8 cellular contexts compared by ENCODE assay signal in genomic region chr10:92594194-92594593, GRCh38. TPM values are rescaled to one million over a fixed set of nuclear protein-coding genes. Genes with fewer than 3 reads are reported as not detected.
DNase-seq lines count a peak whose midpoint lies in the region; ATAC-seq and TF ChIP-seq lines count a peak whose summit lies in the region.

No MANE protein-coding gene starts in this region.

- peaks cover 7% of the 10 kb centered on the region for H3K36me3 Mint-ChIP-seq in CD4-positive, alpha-beta T cell (ENCODE audit: low read depth)
- no peaks in the 10 kb centered on the region for H3K36me3 Mint-ChIP-seq in activated naive CD8-positive, alpha-beta T cell
- H3K36me3 Mint-ChIP-seq in memory B cell = no peaks in the 10 kb centered on the region

- no peak overlapping the region for H2AFZ ChIP-seq in IMR-90 (replicated peaks; ENCODE audit: low read length, poor library complexity)

- peak overlapping the region; percentile 24 for H2BK5ac ChIP-seq in IMR-90 (ENCODE audit: low read depth, low read length, poor library complexity, severe bottlenecking)

- dilution Hi-C loops in IMR-90 (cut with HindIII; ENCODE audit: low sequenced_read_pairs, unreplicated experiment) = no loop called here

- no peak overlapping the region for H4K8ac ChIP-seq in IMR-90 (ENCODE audit: low read depth in 2 of 2, low read length in 2 of 2)

- H3K27ac ChIP-seq in CD4-positive, alpha-beta T cell (ENCODE audit: low read depth, low read length) = no peak overlapping the region
- no peak overlapping the region for H3K27ac ChIP-seq in IMR-90 (ENCODE audit: insufficient read depth, low read length)

- peak overlapping the region; percentile 84; the same call in 1 of the 2 replicates for H3K4me2 ChIP-seq in IMR-90 (ENCODE audit: low read depth, low read length)

- peak overlapping the region; percentile 99 for H3K27ac Mint-ChIP-seq in CD4-positive, alpha-beta T cell
- no peak overlapping the region for H3K27ac Mint-ChIP-seq in activated naive CD8-positive, alpha-beta T cell
- no peak overlapping the region for H3K27ac Mint-ChIP-seq in memory B cell

- no peak overlapping the region for H4K5ac ChIP-seq in IMR-90 (ENCODE audit: low read depth, low read length)

- POLR2A ChIA-PET in CD4-positive, alpha-beta T cell (lab: Charles Lee) = no interaction called here
- POLR2A ChIA-PET in IMR-90 (lab: Charles Lee; ENCODE audit: unreplicated experiment) = no interaction called here

- H3K27me3 Mint-ChIP-seq in CD4-positive, alpha-beta T cell = no peaks in the 10 kb centered on the region
- H3K27me3 Mint-ChIP-seq in activated naive CD8-positive, alpha-beta T cell = peaks cover 4% of the 10 kb centered on the region
- H3K27me3 Mint-ChIP-seq in memory B cell = no peaks in the 10 kb centered on the region

- intact Hi-C loops in CD4-positive, alpha-beta T cell (cut with DNase I, micrococcal nuclease) = loop anchor here (5.0 to 10.0 kb wide), 5 partner anchors 253 to 1771 kb away; partner anchors contain the start of genes CEP55 (in 1 of the 2), EXOC6 (in 1 of the 2), FRA10AC1 (in 1 of the 2) and NOC3L (in 1 of the 2)
- intact Hi-C loops in IMR-90 (cut with micrococcal nuclease) = loop anchor here (5.0 kb wide), 1 partner anchor 238 kb away; no protein-coding TSS in a partner anchor

- H3K4me3 Mint-ChIP-seq in CD4-positive, alpha-beta T cell = peak overlapping the region; percentile 99
- H3K4me3 Mint-ChIP-seq in activated naive CD8-positive, alpha-beta T cell = peak overlapping the region; percentile 94
- H3K4me3 Mint-ChIP-seq in memory B cell = peak overlapping the region; percentile 73

- H3K14ac ChIP-seq in IMR-90 (replicated peaks; ENCODE audit: low read depth, low read length) = no peak overlapping the region

- H3K79me1 ChIP-seq in IMR-90 (ENCODE audit: low read depth in 1 of 2, low read length in 2 of 2) = peaks cover 0 to 15% of the 10 kb centered on the region in 2 experiments; a peak in 1 of 4 replicates

- no peak overlapping the region for H3K18ac ChIP-seq in IMR-90 (ENCODE audit: low read depth, low read length)

- no peak overlapping the region for H2BK15ac ChIP-seq in IMR-90 (ENCODE audit: low read depth, low read length)

- no peaks in the 10 kb centered on the region for H3K36me3 ChIP-seq in IMR-90 (ENCODE audit: control insufficient read depth, insufficient read depth, low read length)

- no peak for DNase-seq in CD4-positive, alpha-beta T cell
- DNase-seq in IMR-90 (no peak), memory B cell (ENCODE audit: low spot score in 2 of 2) (no peak)
- DNase-seq in stimulated activated CD4-positive, alpha-beta T cell treated with anti-CD3 and anti-CD28 coated beads, Interleukin-12 subunit alpha, Interleukin-12 subunit beta, amount 100 ng/mL, for 4 hours = no peak
- no peak for DNase-seq in stimulated activated CD4-positive, alpha-beta T cell treated with anti-CD3 and anti-CD28 coated beads, Interleukin-1b, Interleukin-23, amount 100 ng/mL, for 48 hours

- peak overlapping the region; percentile 78; the same call in 1 of the 2 replicates for H3K4me3 ChIP-seq in IMR-90 (ENCODE audit: insufficient read depth, low read depth, low read length)

- no peak overlapping the region for H2AK5ac ChIP-seq in IMR-90 (ENCODE audit: low read depth, low read length)

- H3K56ac ChIP-seq in IMR-90 (ENCODE audit: extremely low read depth, insufficient read depth, low read length) = 0 out of 2 replicates have a peak overlapping the region, but pooled peaks have one; percentile 30

- no peak for TF ChIP-seq CTCF in CD4-positive, alpha-beta T cell (IDR thresholded peaks at IDR 0.05)
- TF ChIP-seq CTCF in IMR-90 (conservative IDR thresholded peaks at IDR 0.05; ENCODE audit: low read depth, low read length) = no peak

- WGBS in IMR-90 (ENCODE audit: extremely low coverage in 2 of 2, insufficient read length in 1 of 2), 2 experiments = no CpG with 5 or more reads among the region's 3 CpGs

- H3K9me3 ChIP-seq in CD4-positive, alpha-beta T cell (ENCODE audit: control insufficient read depth, low read length) = no peaks in the 10 kb centered on the region
- no peaks in the 10 kb centered on the region for H3K9me3 ChIP-seq in IMR-90 (ENCODE audit: control insufficient read depth, insufficient read depth, low read length)

- TF ChIP-seq POLR2A in IMR-90 (IDR thresholded peaks at IDR 0.05; ENCODE audit: low read depth, low read length) = no peak

- H2BK120ac ChIP-seq in IMR-90 (ENCODE audit: low read depth, low read length) = no peak overlapping the region

- H3K9me1 ChIP-seq in IMR-90 (ENCODE audit: insufficient read depth, low read length) = peaks cover 4% of the 10 kb centered on the region; the same call in 1 of the 2 replicates

- peak overlapping the region; percentile 82; the same call in 1 of the 2 replicates for H3K9ac ChIP-seq in IMR-90 (ENCODE audit: low read depth, low read length)

- H4K91ac ChIP-seq in IMR-90 (ENCODE audit: insufficient read depth, low read depth, low read length) = no peak overlapping the region

- TF ChIP-seq RAD21 in IMR-90 (IDR thresholded peaks at IDR 0.05; ENCODE audit: low read length) = no peak

- in situ Hi-C loops in IMR-90 (cut with MboI; ENCODE audit: low sequenced_read_pairs) = no loop called here

- CTCF ChIA-PET in CD4-positive, alpha-beta T cell (lab: Charles Lee) = interaction anchor here (1.1 kb wide), 1 partner anchor 77 kb away, joined by 3 read pairs; no protein-coding TSS in a partner anchor
- CTCF ChIA-PET in IMR-90 (lab: Yijun Ruan, JAX) = no interaction called here

- H3K23ac ChIP-seq in IMR-90 (ENCODE audit: low read depth, low read length) = peak overlapping the region; percentile 80; the same call in 1 of the 2 replicates

- no peaks in the 10 kb centered on the region for H3K27me3 ChIP-seq in CD4-positive, alpha-beta T cell (ENCODE audit: control insufficient read depth, insufficient read depth, low read length)
- no peaks in the 10 kb centered on the region for H3K27me3 ChIP-seq in IMR-90 (ENCODE audit: control insufficient read depth, insufficient read depth, low read length)

- no peak overlapping the region for H3K4ac ChIP-seq in IMR-90 (ENCODE audit: low read depth, low read length)

- no peaks in the 10 kb centered on the region for H3K9me3 Mint-ChIP-seq in CD4-positive, alpha-beta T cell
- H3K9me3 Mint-ChIP-seq in activated naive CD8-positive, alpha-beta T cell (ENCODE audit: low read depth) = no peaks in the 10 kb centered on the region
- no peaks in the 10 kb centered on the region for H3K9me3 Mint-ChIP-seq in memory B cell

- no peak overlapping the region for H2AK9ac ChIP-seq in IMR-90 (replicated peaks; ENCODE audit: low read depth, low read length, poor library complexity)

- peaks cover 29% of the 10 kb centered on the region for H3K4me1 Mint-ChIP-seq in CD4-positive, alpha-beta T cell (ENCODE audit: low read depth)
- H3K4me1 Mint-ChIP-seq in activated naive CD8-positive, alpha-beta T cell (ENCODE audit: low read depth) = peaks cover 27% of the 10 kb centered on the region
- peaks cover 26% of the 10 kb centered on the region for H3K4me1 Mint-ChIP-seq in memory B cell

- H3K4me1 ChIP-seq in IMR-90 (ENCODE audit: control insufficient read depth, insufficient read depth, low read length) = peaks cover 7% of the 10 kb centered on the region

- ATAC-seq in CD4-positive, alpha-beta T cell (ENCODE audit: poor library complexity) = no peak
- no peak for ATAC-seq in IMR-90 (ENCODE audit: low read depth)
- ATAC-seq in memory B cell (ENCODE audit: low read depth) = no peak
- ATAC-seq in HG03521 (IDR thresholded peaks at IDR 0.05; ENCODE audit: unreplicated experiment) = no peak
- no peak for ATAC-seq in HG03196 (IDR thresholded peaks at IDR 0.05; ENCODE audit: unreplicated experiment)

- BruUV-seq in IMR-90 (replicated peaks; lab: Mats Ljungman, UMichigan) = no TSS peak

- H2BK20ac ChIP-seq in IMR-90 (ENCODE audit: low read depth, low read length) = no peak overlapping the region

- H4K20me1 ChIP-seq in IMR-90 (ENCODE audit: insufficient read depth, low read length) = no peaks in the 10 kb centered on the region

TF ChIP-seq in IMR-90, 13 proteins besides CTCF, POLR2A, EP300 and RAD21:
- TF ChIP-seq SMC3 (IDR thresholded peaks at IDR 0.05; ENCODE audit: low read depth, low read length) (no peak), BHLHE40 (IDR thresholded peaks at IDR 0.05; ENCODE audit: low read depth, low read length) (no peak), CEBPB (IDR thresholded peaks at IDR 0.05; ENCODE audit: low read depth, low read length) (no peak), MAZ (IDR thresholded peaks at IDR 0.05; ENCODE audit: borderline replicate concordance, low read depth, low read length) (no peak), ELK1 (IDR thresholded peaks at IDR 0.05; ENCODE audit: borderline replicate concordance, low read depth, low read length) (no peak), MAFK (IDR thresholded peaks at IDR 0.05; ENCODE audit: low read depth, low read length) (no peak)
TF ChIP-seq in IMR-90: peak in this region for 0.

RNA-seq across cellular contexts. Expression of gene KIF11, which starts 1.3 kb away (rescaled TPM):
- under 1 TPM; 0.38 to 0.47 TPM for total RNA-seq in CD4-positive, alpha-beta T cell
- total RNA-seq in IMR-90 (2012; rRNA removed) = 18.3 and 35.0 TPM in 2 replicates
- 6.9 and 8.8 TPM in 2 replicates for polyA plus RNA-seq in IMR-90 (2012; rRNA removed)
- polyA plus RNA-seq in IMR-90 (2012; cell fraction: cytosol; rRNA removed) = 0.57 and 1.3 TPM in 2 replicates
- polyA plus RNA-seq in IMR-90 (2012; cell fraction: nucleus; rRNA removed; ENCODE audit: low replicate concordance) = 0.51 and 2.5 TPM in 2 replicates

RNA-seq across cellular contexts. Expression of gene IDE, which starts 20.3 kb away (rescaled TPM):
- 10 to 100 TPM; 15.2 to 17.8 TPM for total RNA-seq in CD4-positive, alpha-beta T cell
- 26.4 and 27.4 TPM in 2 replicates for total RNA-seq in IMR-90 (2012; rRNA removed)
- polyA plus RNA-seq in IMR-90 (2012; rRNA removed) = 6.9 and 9.3 TPM in 2 replicates
- 1.9 and 2.2 TPM in 2 replicates for polyA plus RNA-seq in IMR-90 (2012; cell fraction: cytosol; rRNA removed)
- polyA plus RNA-seq in IMR-90 (2012; cell fraction: nucleus; rRNA removed; ENCODE audit: low replicate concordance) = 2.3 and 19.9 TPM in 2 replicates

Comparison
In these comparisons a context has a peak if more than half of its experiments do, and no peak if none do; other contexts are left out.
1. RNA of gene KIF11, which starts 1.3 kb away (total RNA-seq): 18.3 to 35.0 TPM in IMR-90; 0.38 to 0.47 TPM in CD4-positive, alpha-beta T cell; every median in the first group is over 10 times any median in the second.
2. Peak in every context shown above with its lines, with median percentiles within 50 percentile points of each other: H3K4me3 Mint-ChIP-seq.